ENCODE assay signal across 18 cellular contexts in the genomic region with DNA sequence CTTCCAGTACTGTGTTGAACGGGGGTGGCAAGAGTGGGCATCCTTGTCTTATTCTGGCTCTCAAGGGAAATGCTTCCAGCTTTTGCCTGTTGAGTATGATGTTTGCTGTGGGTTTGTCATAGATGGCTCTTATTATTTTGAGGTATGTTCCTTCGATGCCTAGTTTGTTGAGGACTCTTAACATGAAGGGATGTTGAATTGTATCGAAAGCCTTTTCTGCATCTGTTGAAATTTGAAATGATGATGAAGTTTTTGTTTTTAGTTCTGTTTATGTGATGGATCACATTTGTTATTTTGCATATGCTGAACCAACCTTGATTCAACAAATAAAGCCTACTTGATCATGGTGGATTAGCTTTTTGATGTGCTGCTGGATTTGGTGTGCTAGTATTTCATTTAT.
"Had no signal": no experiment of that assay in that cellular context is flagged by ENCODE, and none has a peak within 500 bp of the region (broad histone marks: within the 10 kb centered on the region; RNA-seq: fewer than 3 reads in every experiment).

No MANE protein-coding gene starts in this region.

- H3K27me3 Mint-ChIP-seq: activated naive CD8-positive, alpha-beta T cell treated with anti-CD3 and anti-CD28 coated beads for 36 hours; central memory CD8-positive, alpha-beta T cell; naive thymus-derived CD4-positive, alpha-beta T cell had no signal

- H3K4me1 Mint-ChIP-seq: activated naive CD8-positive, alpha-beta T cell treated with anti-CD3 and anti-CD28 coated beads for 36 hours; WTC11 had no signal

- H3K36me3 ChIP-seq: prostate gland had no signal

- H3K9me3 ChIP-seq: lower lobe of right lung, prostate gland, thyroid gland had no signal

- H3K4me3 Mint-ChIP-seq: activated naive CD8-positive, alpha-beta T cell treated with anti-CD3 and anti-CD28 coated beads for 36 hours; central memory CD8-positive, alpha-beta T cell; WTC11 had no signal

- DNase-seq: activated CD4-positive, alpha-beta T cell treated with anti-CD3 and anti-CD28 coated beads, Interleukin-2, amount 50 U/mL, for 1 hour; activated effector memory CD4-positive, alpha-beta T cell treated with Interleukin-2 at 50 U/mL for 16 hours; activated naive CD8-positive, alpha-beta T cell treated with anti-CD3 and anti-CD28 coated beads for 36 hours; aorta; cortex of kidney; effector memory CD4-positive, alpha-beta T cell; lower lobe of right lung; naive thymus-derived CD4-positive, alpha-beta T cell; Right ventricle myocardium superior; stimulated activated CD4-positive, alpha-beta T cell treated with anti-CD3 and anti-CD28 coated beads, Interleukin-12 subunit alpha, Interleukin-12 subunit beta, amount 100 ng/mL, for 4 hours; stimulated activated CD4-positive, alpha-beta T cell treated with anti-CD3 and anti-CD28 coated beads, Interleukin-4, amount 100 ng/mL, for 1 hour; stimulated activated CD8-positive, alpha-beta memory T cell treated with anti-CD3 and anti-CD28 coated beads, Interleukin-4, amount 100 ng/mL, for 48 hours; thyroid gland had no signal

- H3K4me1 ChIP-seq: thyroid gland had no signal

- H3K4me3 ChIP-seq: lower lobe of right lung, prostate gland, thyroid gland had no signal

- H3K27ac ChIP-seq: epithelial cell of prostate, lower lobe of right lung, prostate gland, thyroid gland had no signal

- H3K9me3 Mint-ChIP-seq: central memory CD8-positive, alpha-beta T cell had no signal

- ATAC-seq: lower lobe of right lung; naive thymus-derived CD4-positive, alpha-beta T cell; SK-N-SH treated with all-trans-retinoic acid at 6 μM for 48 hours; WTC11 had no signal

- H3K27me3 ChIP-seq: thyroid gland had no signal

- H3K27ac Mint-ChIP-seq: activated naive CD8-positive, alpha-beta T cell treated with anti-CD3 and anti-CD28 coated beads for 36 hours; WTC11 had no signal
